Comparison of ENCODE assay signal across 1 cellular context in the genomic region with DNA sequence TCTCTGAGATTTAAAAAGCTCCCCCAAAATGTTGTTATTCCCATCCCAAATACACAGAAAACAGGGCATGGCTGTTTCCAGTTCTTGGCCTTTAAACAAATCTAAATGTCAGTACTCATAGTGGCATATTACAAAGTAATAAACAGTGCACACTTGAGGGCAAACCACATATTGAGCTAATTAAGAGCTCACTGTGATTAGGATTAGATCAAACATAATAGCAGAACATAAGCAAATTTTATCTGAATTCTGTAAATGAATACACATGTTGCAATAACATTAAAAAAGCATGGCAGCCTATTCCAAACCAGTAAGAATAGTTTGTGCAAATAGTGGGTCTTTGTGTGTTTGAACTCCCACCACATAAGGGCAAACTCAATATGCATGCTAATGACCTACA.
TF ChIP-seq lines count a peak whose summit lies in the region.

No MANE protein-coding gene starts in this region.

TF ChIP-seq in GM23338, 12 proteins besides CTCF, POLR2A, EP300 and RAD21 (continued from another document):
- TF ChIP-seq ZNF462 (CRISPR knock-in tag; IDR thresholded peaks at IDR 0.05): no peak
- TF ChIP-seq, protein P1, sequence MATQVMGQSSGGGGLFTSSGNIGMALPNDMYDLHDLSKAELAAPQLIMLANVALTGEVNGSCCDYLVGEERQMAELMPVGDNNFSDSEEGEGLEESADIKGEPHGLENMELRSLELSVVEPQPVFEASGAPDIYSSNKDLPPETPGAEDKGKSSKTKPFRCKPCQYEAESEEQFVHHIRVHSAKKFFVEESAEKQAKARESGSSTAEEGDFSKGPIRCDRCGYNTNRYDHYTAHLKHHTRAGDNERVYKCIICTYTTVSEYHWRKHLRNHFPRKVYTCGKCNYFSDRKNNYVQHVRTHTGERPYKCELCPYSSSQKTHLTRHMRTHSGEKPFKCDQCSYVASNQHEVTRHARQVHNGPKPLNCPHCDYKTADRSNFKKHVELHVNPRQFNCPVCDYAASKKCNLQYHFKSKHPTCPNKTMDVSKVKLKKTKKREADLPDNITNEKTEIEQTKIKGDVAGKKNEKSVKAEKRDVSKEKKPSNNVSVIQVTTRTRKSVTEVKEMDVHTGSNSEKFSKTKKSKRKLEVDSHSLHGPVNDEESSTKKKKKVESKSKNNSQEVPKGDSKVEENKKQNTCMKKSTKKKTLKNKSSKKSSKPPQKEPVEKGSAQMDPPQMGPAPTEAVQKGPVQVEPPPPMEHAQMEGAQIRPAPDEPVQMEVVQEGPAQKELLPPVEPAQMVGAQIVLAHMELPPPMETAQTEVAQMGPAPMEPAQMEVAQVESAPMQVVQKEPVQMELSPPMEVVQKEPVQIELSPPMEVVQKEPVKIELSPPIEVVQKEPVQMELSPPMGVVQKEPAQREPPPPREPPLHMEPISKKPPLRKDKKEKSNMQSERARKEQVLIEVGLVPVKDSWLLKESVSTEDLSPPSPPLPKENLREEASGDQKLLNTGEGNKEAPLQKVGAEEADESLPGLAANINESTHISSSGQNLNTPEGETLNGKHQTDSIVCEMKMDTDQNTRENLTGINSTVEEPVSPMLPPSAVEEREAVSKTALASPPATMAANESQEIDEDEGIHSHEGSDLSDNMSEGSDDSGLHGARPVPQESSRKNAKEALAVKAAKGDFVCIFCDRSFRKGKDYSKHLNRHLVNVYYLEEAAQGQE (IDR thresholded peaks at IDR 0.05; ENCODE audit: unreplicated experiment): no peak
- TF ChIP-seq STAT1 (IDR thresholded peaks at IDR 0.05; ENCODE audit: unreplicated experiment): no peak
